In the genomic region with DNA sequence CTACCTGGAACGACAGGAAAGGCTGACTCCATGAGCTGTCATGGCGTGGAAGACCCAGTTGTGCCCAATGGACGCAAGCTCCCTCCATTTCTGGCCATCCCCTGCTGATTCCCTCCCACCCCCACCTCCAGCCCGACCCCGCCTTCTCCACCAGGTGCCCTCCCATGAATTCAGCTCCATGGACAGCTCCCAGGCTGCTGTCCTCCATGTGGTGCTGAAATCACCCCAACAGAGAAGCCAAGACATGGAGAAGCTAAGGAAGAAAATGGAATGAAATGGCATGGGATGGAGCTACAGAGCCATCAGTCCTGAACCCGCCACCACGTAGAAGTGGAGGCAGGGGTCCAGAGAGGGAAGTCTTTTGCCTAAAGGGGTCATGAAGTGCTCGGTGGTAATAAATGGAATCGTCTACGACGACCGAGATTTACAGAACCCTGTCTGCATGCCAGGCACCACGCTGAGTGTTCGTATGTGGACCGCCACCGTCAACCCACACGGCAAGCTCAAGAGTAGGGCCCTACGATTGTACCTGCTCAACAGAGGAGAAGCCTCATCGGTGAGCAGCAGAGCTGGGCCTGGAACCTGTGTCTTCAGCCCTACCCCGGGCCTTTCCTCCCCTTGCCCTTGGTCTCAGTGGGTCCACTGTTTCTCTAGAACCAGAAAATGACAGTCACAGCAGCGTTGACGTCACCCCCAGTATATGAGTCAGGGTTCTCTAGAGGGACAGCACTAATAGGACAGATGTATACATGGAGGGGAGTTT, we compare ENCODE assay signal across 1 cellular context.
A peak's percentile ranks its signal among the peaks of the same experiment; 100 is the strongest.
TF ChIP-seq lines count a peak whose summit lies in the region.

No MANE protein-coding gene starts in this region.

TF ChIP-seq in K562, 482 proteins besides CTCF, POLR2A, EP300 and RAD21 (continued from another document and continues in another):
- TF ChIP-seq, protein P1, sequence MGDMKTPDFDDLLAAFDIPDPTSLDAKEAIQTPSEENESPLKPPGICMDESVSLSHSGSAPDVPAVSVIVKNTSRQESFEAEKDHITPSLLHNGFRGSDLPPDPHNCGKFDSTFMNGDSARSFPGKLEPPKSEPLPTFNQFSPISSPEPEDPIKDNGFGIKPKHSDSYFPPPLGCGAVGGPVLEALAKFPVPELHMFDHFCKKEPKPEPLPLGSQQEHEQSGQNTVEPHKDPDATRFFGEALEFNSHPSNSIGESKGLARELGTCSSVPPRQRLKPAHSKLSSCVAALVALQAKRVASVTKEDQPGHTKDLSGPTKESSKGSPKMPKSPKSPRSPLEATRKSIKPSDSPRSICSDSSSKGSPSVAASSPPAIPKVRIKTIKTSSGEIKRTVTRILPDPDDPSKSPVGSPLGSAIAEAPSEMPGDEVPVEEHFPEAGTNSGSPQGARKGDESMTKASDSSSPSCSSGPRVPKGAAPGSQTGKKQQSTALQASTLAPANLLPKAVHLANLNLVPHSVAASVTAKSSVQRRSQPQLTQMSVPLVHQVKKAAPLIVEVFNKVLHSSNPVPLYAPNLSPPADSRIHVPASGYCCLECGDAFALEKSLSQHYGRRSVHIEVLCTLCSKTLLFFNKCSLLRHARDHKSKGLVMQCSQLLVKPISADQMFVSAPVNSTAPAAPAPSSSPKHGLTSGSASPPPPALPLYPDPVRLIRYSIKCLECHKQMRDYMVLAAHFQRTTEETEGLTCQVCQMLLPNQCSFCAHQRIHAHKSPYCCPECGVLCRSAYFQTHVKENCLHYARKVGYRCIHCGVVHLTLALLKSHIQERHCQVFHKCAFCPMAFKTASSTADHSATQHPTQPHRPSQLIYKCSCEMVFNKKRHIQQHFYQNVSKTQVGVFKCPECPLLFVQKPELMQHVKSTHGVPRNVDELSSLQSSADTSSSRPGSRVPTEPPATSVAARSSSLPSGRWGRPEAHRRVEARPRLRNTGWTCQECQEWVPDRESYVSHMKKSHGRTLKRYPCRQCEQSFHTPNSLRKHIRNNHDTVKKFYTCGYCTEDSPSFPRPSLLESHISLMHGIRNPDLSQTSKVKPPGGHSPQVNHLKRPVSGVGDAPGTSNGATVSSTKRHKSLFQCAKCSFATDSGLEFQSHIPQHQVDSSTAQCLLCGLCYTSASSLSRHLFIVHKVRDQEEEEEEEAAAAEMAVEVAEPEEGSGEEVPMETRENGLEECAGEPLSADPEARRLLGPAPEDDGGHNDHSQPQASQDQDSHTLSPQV (IDR thresholded peaks at IDR 0.05) = no peak
- no peak for TF ChIP-seq ZZZ3 (IDR thresholded peaks at IDR 0.05)
- TF ChIP-seq, protein P2, sequence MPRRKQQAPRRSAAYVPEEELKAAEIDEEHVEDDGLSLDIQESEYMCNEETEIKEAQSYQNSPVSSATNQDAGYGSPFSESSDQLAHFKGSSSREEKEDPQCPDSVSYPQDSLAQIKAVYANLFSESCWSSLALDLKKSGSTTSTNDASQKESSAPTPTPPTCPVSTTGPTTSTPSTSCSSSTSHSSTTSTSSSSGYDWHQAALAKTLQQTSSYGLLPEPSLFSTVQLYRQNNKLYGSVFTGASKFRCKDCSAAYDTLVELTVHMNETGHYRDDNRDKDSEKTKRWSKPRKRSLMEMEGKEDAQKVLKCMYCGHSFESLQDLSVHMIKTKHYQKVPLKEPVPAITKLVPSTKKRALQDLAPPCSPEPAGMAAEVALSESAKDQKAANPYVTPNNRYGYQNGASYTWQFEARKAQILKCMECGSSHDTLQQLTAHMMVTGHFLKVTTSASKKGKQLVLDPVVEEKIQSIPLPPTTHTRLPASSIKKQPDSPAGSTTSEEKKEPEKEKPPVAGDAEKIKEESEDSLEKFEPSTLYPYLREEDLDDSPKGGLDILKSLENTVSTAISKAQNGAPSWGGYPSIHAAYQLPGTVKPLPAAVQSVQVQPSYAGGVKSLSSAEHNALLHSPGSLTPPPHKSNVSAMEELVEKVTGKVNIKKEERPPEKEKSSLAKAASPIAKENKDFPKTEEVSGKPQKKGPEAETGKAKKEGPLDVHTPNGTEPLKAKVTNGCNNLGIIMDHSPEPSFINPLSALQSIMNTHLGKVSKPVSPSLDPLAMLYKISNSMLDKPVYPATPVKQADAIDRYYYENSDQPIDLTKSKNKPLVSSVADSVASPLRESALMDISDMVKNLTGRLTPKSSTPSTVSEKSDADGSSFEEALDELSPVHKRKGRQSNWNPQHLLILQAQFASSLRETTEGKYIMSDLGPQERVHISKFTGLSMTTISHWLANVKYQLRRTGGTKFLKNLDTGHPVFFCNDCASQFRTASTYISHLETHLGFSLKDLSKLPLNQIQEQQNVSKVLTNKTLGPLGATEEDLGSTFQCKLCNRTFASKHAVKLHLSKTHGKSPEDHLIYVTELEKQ (CRISPR knock-in tag; IDR thresholded peaks at IDR 0.05) = no peak
- TF ChIP-seq BRCA1 (IDR thresholded peaks at IDR 0.05) = no peak
- TF ChIP-seq BRCA1 (CRISPR knock-in tag; IDR thresholded peaks at IDR 0.05) = peak; percentile 95; the same call in 1 of the 2 replicates
- TF ChIP-seq, protein P3, sequence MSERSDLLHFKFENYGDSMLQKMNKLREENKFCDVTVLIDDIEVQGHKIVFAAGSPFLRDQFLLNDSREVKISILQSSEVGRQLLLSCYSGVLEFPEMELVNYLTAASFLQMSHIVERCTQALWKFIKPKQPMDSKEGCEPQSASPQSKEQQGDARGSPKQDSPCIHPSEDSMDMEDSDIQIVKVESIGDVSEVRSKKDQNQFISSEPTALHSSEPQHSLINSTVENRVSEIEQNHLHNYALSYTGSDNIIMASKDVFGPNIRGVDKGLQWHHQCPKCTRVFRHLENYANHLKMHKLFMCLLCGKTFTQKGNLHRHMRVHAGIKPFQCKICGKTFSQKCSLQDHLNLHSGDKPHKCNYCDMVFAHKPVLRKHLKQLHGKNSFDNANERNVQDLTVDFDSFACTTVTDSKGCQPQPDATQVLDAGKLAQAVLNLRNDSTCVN (CRISPR knock-in tag; IDR thresholded peaks at IDR 0.05) = no peak
- no peak for TF ChIP-seq MTA1 (IDR thresholded peaks at IDR 0.05; ENCODE audit: borderline replicate concordance)
- TF ChIP-seq, protein P4, sequence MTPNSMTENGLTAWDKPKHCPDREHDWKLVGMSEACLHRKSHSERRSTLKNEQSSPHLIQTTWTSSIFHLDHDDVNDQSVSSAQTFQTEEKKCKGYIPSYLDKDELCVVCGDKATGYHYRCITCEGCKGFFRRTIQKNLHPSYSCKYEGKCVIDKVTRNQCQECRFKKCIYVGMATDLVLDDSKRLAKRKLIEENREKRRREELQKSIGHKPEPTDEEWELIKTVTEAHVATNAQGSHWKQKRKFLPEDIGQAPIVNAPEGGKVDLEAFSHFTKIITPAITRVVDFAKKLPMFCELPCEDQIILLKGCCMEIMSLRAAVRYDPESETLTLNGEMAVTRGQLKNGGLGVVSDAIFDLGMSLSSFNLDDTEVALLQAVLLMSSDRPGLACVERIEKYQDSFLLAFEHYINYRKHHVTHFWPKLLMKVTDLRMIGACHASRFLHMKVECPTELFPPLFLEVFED (CRISPR knock-in tag; conservative IDR thresholded peaks at IDR 0.05) = no peak; the same call in 1 of the 2 replicates
- 0 out of 2 replicates have a peak, but pooled peaks have one; percentile 30 for TF ChIP-seq TCF7 (IDR thresholded peaks at IDR 0.05; ENCODE audit: borderline replicate concordance)
- no peak for TF ChIP-seq MAFF (IDR thresholded peaks at IDR 0.05; ENCODE audit: low read length)
- no peak for TF ChIP-seq SRSF9 (IDR thresholded peaks at IDR 0.05; ENCODE audit: borderline replicate concordance, low read depth, low read length)
- no peak for TF ChIP-seq ELF2 (CRISPR knock-in tag; IDR thresholded peaks at IDR 0.05)
- TF ChIP-seq, protein P5, sequence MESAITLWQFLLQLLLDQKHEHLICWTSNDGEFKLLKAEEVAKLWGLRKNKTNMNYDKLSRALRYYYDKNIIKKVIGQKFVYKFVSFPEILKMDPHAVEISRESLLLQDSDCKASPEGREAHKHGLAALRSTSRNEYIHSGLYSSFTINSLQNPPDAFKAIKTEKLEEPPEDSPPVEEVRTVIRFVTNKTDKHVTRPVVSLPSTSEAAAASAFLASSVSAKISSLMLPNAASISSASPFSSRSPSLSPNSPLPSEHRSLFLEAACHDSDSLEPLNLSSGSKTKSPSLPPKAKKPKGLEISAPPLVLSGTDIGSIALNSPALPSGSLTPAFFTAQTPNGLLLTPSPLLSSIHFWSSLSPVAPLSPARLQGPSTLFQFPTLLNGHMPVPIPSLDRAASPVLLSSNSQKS (CRISPR knock-in tag; IDR thresholded peaks at IDR 0.05) = no peak
- TF ChIP-seq ZNF197 (CRISPR knock-in tag; IDR thresholded peaks at IDR 0.05; ENCODE audit: low read depth) = peak; percentile 96
- no peak for TF ChIP-seq ZFP1 (CRISPR knock-in tag; IDR thresholded peaks at IDR 0.05)
- peak; percentile 3 for TF ChIP-seq KDM5B (IDR thresholded peaks at IDR 0.05; ENCODE audit: insufficient replicate concordance, low read depth, low read length)
- TF ChIP-seq, protein P6, sequence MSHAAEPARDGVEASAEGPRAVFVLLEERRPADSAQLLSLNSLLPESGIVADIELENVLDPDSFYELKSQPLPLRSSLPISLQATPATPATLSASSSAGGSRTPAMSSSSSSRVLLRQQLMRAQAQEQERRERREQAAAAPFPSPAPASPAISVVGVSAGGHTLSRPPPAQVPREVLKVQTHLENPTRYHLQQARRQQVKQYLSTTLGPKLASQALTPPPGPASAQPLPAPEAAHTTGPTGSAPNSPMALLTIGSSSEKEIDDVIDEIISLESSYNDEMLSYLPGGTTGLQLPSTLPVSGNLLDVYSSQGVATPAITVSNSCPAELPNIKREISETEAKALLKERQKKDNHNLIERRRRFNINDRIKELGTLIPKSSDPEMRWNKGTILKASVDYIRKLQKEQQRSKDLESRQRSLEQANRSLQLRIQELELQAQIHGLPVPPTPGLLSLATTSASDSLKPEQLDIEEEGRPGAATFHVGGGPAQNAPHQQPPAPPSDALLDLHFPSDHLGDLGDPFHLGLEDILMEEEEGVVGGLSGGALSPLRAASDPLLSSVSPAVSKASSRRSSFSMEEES (CRISPR knock-in tag; IDR thresholded peaks at IDR 0.05) = no peak
- TF ChIP-seq KAT8 (IDR thresholded peaks at IDR 0.05; ENCODE audit: low read depth) = no peak
- TF ChIP-seq, protein P7, sequence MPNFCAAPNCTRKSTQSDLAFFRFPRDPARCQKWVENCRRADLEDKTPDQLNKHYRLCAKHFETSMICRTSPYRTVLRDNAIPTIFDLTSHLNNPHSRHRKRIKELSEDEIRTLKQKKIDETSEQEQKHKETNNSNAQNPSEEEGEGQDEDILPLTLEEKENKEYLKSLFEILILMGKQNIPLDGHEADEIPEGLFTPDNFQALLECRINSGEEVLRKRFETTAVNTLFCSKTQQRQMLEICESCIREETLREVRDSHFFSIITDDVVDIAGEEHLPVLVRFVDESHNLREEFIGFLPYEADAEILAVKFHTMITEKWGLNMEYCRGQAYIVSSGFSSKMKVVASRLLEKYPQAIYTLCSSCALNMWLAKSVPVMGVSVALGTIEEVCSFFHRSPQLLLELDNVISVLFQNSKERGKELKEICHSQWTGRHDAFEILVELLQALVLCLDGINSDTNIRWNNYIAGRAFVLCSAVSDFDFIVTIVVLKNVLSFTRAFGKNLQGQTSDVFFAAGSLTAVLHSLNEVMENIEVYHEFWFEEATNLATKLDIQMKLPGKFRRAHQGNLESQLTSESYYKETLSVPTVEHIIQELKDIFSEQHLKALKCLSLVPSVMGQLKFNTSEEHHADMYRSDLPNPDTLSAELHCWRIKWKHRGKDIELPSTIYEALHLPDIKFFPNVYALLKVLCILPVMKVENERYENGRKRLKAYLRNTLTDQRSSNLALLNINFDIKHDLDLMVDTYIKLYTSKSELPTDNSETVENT (CRISPR knock-in tag; IDR thresholded peaks at IDR 0.05) = no peak
- no peak; the same call in 1 of the 2 replicates for TF ChIP-seq ZC3H4 (CRISPR knock-in tag; IDR thresholded peaks at IDR 0.05; ENCODE audit: borderline replicate concordance)
- TF ChIP-seq, protein P8, sequence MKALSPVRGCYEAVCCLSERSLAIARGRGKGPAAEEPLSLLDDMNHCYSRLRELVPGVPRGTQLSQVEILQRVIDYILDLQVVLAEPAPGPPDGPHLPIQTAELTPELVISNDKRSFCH (CRISPR knock-in tag; IDR thresholded peaks at IDR 0.05) = no peak
- TF ChIP-seq, protein P8 (tag; IDR thresholded peaks at IDR 0.05) = no peak
- TF ChIP-seq ETV6 (IDR thresholded peaks at IDR 0.05; ENCODE audit: borderline replicate concordance in 1 of 2, low read depth in 2 of 2, low read length in 1 of 2) = no peak
- peak; percentile 96 for TF ChIP-seq ETV6 (CRISPR knock-in tag; IDR thresholded peaks at IDR 0.05; ENCODE audit: borderline replicate concordance)
- TF ChIP-seq ZNF239 (CRISPR knock-in tag; IDR thresholded peaks at IDR 0.05) = peak; percentile 24; the same call in 1 of the 2 replicates
- TF ChIP-seq, protein P9, sequence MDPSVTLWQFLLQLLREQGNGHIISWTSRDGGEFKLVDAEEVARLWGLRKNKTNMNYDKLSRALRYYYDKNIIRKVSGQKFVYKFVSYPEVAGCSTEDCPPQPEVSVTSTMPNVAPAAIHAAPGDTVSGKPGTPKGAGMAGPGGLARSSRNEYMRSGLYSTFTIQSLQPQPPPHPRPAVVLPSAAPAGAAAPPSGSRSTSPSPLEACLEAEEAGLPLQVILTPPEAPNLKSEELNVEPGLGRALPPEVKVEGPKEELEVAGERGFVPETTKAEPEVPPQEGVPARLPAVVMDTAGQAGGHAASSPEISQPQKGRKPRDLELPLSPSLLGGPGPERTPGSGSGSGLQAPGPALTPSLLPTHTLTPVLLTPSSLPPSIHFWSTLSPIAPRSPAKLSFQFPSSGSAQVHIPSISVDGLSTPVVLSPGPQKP (CRISPR knock-in tag; IDR thresholded peaks at IDR 0.05) = 0 out of 2 replicates have a peak, but pooled peaks have one; percentile 81
- no peak for TF ChIP-seq MCM7 (IDR thresholded peaks at IDR 0.05)
- no peak for TF ChIP-seq ZNF76 (CRISPR knock-in tag; IDR thresholded peaks at IDR 0.05; ENCODE audit: borderline replicate concordance)
- TF ChIP-seq KAT7 (CRISPR knock-in tag; IDR thresholded peaks at IDR 0.05; ENCODE audit: borderline replicate concordance) = peak; percentile 92; the same call in 1 of the 2 replicates
- TF ChIP-seq GTF2E2 (tag; IDR thresholded peaks at IDR 0.05) = no peak
- TF ChIP-seq, protein P10, sequence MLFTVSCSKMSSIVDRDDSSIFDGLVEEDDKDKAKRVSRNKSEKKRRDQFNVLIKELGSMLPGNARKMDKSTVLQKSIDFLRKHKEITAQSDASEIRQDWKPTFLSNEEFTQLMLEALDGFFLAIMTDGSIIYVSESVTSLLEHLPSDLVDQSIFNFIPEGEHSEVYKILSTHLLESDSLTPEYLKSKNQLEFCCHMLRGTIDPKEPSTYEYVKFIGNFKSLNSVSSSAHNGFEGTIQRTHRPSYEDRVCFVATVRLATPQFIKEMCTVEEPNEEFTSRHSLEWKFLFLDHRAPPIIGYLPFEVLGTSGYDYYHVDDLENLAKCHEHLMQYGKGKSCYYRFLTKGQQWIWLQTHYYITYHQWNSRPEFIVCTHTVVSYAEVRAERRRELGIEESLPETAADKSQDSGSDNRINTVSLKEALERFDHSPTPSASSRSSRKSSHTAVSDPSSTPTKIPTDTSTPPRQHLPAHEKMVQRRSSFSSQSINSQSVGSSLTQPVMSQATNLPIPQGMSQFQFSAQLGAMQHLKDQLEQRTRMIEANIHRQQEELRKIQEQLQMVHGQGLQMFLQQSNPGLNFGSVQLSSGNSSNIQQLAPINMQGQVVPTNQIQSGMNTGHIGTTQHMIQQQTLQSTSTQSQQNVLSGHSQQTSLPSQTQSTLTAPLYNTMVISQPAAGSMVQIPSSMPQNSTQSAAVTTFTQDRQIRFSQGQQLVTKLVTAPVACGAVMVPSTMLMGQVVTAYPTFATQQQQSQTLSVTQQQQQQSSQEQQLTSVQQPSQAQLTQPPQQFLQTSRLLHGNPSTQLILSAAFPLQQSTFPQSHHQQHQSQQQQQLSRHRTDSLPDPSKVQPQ (CRISPR knock-in tag; IDR thresholded peaks at IDR 0.05; ENCODE audit: borderline replicate concordance) = no peak
- TF ChIP-seq ZNF584 (CRISPR knock-in tag; IDR thresholded peaks at IDR 0.05; ENCODE audit: low read depth) = peak; percentile 93
- TF ChIP-seq ZNF354B (CRISPR knock-in tag; IDR thresholded peaks at IDR 0.05) = no peak
- no peak for TF ChIP-seq STAT5A (IDR thresholded peaks at IDR 0.05; ENCODE audit: borderline replicate concordance, low read length)
- TF ChIP-seq PTTG1 (tag; IDR thresholded peaks at IDR 0.05; ENCODE audit: low read depth) = no peak
- TF ChIP-seq C11orf30 (IDR thresholded peaks at IDR 0.05; ENCODE audit: low read depth) = no peak
